ENCODE assay signal across 27 cellular contexts in the genomic region with DNA sequence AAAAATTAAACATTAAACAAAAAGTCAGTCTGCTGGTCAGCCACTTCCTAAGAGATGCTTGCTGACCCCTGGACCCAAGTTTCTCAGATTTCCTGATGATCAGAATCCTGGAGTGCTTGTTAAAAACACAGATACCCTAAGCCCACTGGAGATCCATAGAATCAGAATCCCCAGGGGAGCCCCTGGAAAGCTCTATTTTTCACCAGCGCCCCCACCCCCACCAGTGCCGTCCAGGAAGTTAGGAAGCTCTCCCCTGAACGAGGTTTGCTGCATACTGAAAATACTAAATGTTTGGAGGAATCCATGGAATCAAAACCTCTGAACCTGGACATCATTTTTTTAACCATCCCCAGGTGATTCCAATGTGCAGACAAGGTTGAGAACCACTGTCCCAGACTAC.
"Had no signal": no experiment of that assay in that cellular context is flagged by ENCODE, and none has a peak within 500 bp of the region (broad histone marks: within the 10 kb centered on the region; RNA-seq: fewer than 3 reads in every experiment).

No MANE protein-coding gene starts in this region.

- H3K27ac Mint-ChIP-seq: stimulated activated effector memory CD8-positive, alpha-beta T cell treated with anti-CD3 and anti-CD28 coated beads, Interleukin-12 subunit alpha, Interleukin-12 subunit beta, amount 100 ng/mL, for 72 hours; stimulated activated memory B cell treated with anti-CD40 and anti-IgM and Interleukin-4, amounts not matched to agents 10 μg/mL and 1 μg/mL and 100 μg/mL, for 72 hours; stimulated activated naive B cell treated with anti-CD40 and anti-IgM and Interleukin-4, amounts not matched to agents 10 μg/mL and 1 μg/mL and 100 μg/mL, for 72 hours; stimulated activated naive CD8-positive, alpha-beta T cell treated with anti-CD3 and anti-CD28 coated beads, Interleukin-15, amount 100 ng/mL, for 72 hours; stimulated activated naive CD8-positive, alpha-beta T cell treated with anti-CD3 and anti-CD28 coated beads, Interleukin-15, Interleukin-2, amounts not matched to agents 100 ng/mL and 50 ng/mL, for 24 hours; type B pancreatic cell had no signal

- H3K27me3 ChIP-seq: stomach, suprapubic skin, testis, thyroid gland, tibial artery, tibial nerve, transverse colon, upper lobe of left lung, upper lobe of right lung, uterus, vagina had no signal

- H3K27ac ChIP-seq: stomach, suprapubic skin, testis, thoracic aorta, thyroid gland, tibial artery, tibial nerve, transverse colon, upper lobe of left lung, upper lobe of right lung, uterus, vagina had no signal

- H3K4me3 ChIP-seq: stomach, suprapubic skin, testis, thoracic aorta, thyroid gland, tibial artery, tibial nerve, transverse colon, upper lobe of left lung, upper lobe of right lung, uterus, vagina had no signal

- DNase-seq: stimulated activated CD4-positive, alpha-beta T cell treated with anti-CD3 and anti-CD28 coated beads, Interleukin-2, amount 100 ng/mL, for 48 hours; stimulated activated CD4-positive, alpha-beta T cell treated with anti-CD3 and anti-CD28 coated beads, Interleukin-4, amount 100 ng/mL, for 1 hour; stimulated activated CD4-positive, alpha-beta T cell treated with anti-CD3 and anti-CD28 coated beads, Interleukin-4, amount 100 ng/mL, for 24 hours; stimulated activated CD8-positive, alpha-beta memory T cell treated with anti-CD3 and anti-CD28 coated beads, Interleukin-4, amount 100 ng/mL, for 48 hours; stimulated activated naive B cell treated with anti-CD40 and anti-IgM and Interleukin-4, amounts not matched to agents 10 μg/mL and 1 μg/mL and 100 μg/mL, for 72 hours; stimulated activated naive CD4-positive, alpha-beta T cell; stimulated activated naive CD4-positive, alpha-beta T cell treated with Interleukin-2 at 50 U/mL for 16 hours; stimulated activated naive CD8-positive, alpha-beta T cell treated with anti-CD3 and anti-CD28 coated beads, Interleukin-15, amount 100 ng/mL, for 72 hours; stimulated activated naive CD8-positive, alpha-beta T cell treated with anti-CD3 and anti-CD28 coated beads, Interleukin-15, Interleukin-2, amounts not matched to agents 100 U/mL and 50 U/mL, for 24 hours; stomach; substantia nigra; testis; thyroid gland; tibial artery; transverse colon; trophoblast cell; upper lobe of left lung; upper lobe of right lung; uterus had no signal

- H3K9me3 ChIP-seq: stomach, suprapubic skin, testis, thoracic aorta, thyroid gland, tibial artery, tibial nerve, transverse colon, upper lobe of left lung, upper lobe of right lung, uterus, vagina had no signal

- H3K27me3 Mint-ChIP-seq: type B pancreatic cell had no signal

- H3K36me3 Mint-ChIP-seq: stimulated activated effector memory CD8-positive, alpha-beta T cell treated with anti-CD3 and anti-CD28 coated beads, Interleukin-12 subunit alpha, Interleukin-12 subunit beta, amount 100 ng/mL, for 72 hours; stimulated activated memory B cell treated with anti-CD40 and anti-IgM and Interleukin-4, amounts not matched to agents 10 μg/mL and 1 μg/mL and 100 μg/mL, for 72 hours; stimulated activated naive B cell treated with anti-CD40 and anti-IgM and Interleukin-4, amounts not matched to agents 10 μg/mL and 1 μg/mL and 100 μg/mL, for 72 hours; type B pancreatic cell had no signal

- H3K4me3 Mint-ChIP-seq: stimulated activated effector memory CD8-positive, alpha-beta T cell treated with anti-CD3 and anti-CD28 coated beads, Interleukin-12 subunit alpha, Interleukin-12 subunit beta, amount 100 ng/mL, for 72 hours; stimulated activated memory B cell treated with anti-CD40 and anti-IgM and Interleukin-4, amounts not matched to agents 10 μg/mL and 1 μg/mL and 100 μg/mL, for 72 hours; stimulated activated naive B cell treated with anti-CD40 and anti-IgM and Interleukin-4, amounts not matched to agents 10 μg/mL and 1 μg/mL and 100 μg/mL, for 72 hours; stimulated activated naive CD8-positive, alpha-beta T cell treated with anti-CD3 and anti-CD28 coated beads, Interleukin-15, amount 100 ng/mL, for 72 hours; stimulated activated naive CD8-positive, alpha-beta T cell treated with anti-CD3 and anti-CD28 coated beads, Interleukin-15, Interleukin-2, amounts not matched to agents 100 ng/mL and 50 ng/mL, for 24 hours; type B pancreatic cell had no signal

- H3K4me1 ChIP-seq: stomach, suprapubic skin, testis, thyroid gland, tibial artery, tibial nerve, transverse colon, upper lobe of left lung, upper lobe of right lung, uterus, vagina had no signal

- H3K4me1 Mint-ChIP-seq: stimulated activated effector memory CD8-positive, alpha-beta T cell treated with anti-CD3 and anti-CD28 coated beads, Interleukin-12 subunit alpha, Interleukin-12 subunit beta, amount 100 ng/mL, for 72 hours; stimulated activated naive B cell treated with anti-CD40 and anti-IgM and Interleukin-4, amounts not matched to agents 10 μg/mL and 1 μg/mL and 100 μg/mL, for 72 hours had no signal

- H3K36me3 ChIP-seq: stomach, suprapubic skin, thoracic aorta, thyroid gland, tibial artery, tibial nerve, transverse colon, upper lobe of left lung, upper lobe of right lung, uterus, vagina had no signal

- H3K9me3 Mint-ChIP-seq: stimulated activated memory B cell treated with anti-CD40 and anti-IgM and Interleukin-4, amounts not matched to agents 10 μg/mL and 1 μg/mL and 100 μg/mL, for 72 hours; stimulated activated naive CD8-positive, alpha-beta T cell treated with anti-CD3 and anti-CD28 coated beads, Interleukin-15, amount 100 ng/mL, for 72 hours; stimulated activated naive CD8-positive, alpha-beta T cell treated with anti-CD3 and anti-CD28 coated beads, Interleukin-15, Interleukin-2, amounts not matched to agents 100 ng/mL and 50 ng/mL, for 24 hours; type B pancreatic cell had no signal
